In genomic region chr11:120168108-120168959, GRCh38 we compare ENCODE assay signal across 7 cellular contexts. TPM values are rescaled to one million over a fixed set of nuclear protein-coding genes. Genes with fewer than 3 reads are reported as not detected.
DNase-seq lines count a peak whose midpoint lies in the region; ATAC-seq and TF ChIP-seq lines count a peak whose summit lies in the region.

No MANE protein-coding gene starts in this region.

- H3K4me3 ChIP-seq in HUES64 (ENCODE audit: low read length): peak overlapping the region; percentile 56
- peak overlapping the region; percentile 42 for H3K4me3 ChIP-seq in astrocyte of the spinal cord (ENCODE audit: low read depth, low read length)
- peak overlapping the region; percentile 67 to 77 for H3K4me3 ChIP-seq in stomach smooth muscle (ENCODE audit: low read length in 2 of 2)

- H3K36me3 ChIP-seq in HUES64 (ENCODE audit: insufficient read depth, low read length) (no peaks in the 10 kb centered on the region), stomach smooth muscle (ENCODE audit: control insufficient read depth in 2 of 2, insufficient read depth in 2 of 2, low read length in 2 of 2) (no peaks in the 10 kb centered on the region)

- ATAC-seq in HG02885 (IDR thresholded peaks at IDR 0.05; ENCODE audit: poor library complexity, unreplicated experiment): no peak
- no peak for ATAC-seq in HG03135 (IDR thresholded peaks at IDR 0.05; ENCODE audit: unreplicated experiment)

- in situ Hi-C loops in astrocyte of the spinal cord (cut with HindIII; ENCODE audit: low sequenced_read_pairs): no loop called here

- 47% methylated on average over 35 of the region's 35 CpGs for WGBS in HUES64

- peak overlapping the region; percentile 38 for H3K9ac ChIP-seq in HUES64 (ENCODE audit: low read depth, low read length)
- H3K9ac ChIP-seq in stomach smooth muscle (ENCODE audit: low read length in 2 of 2): peak overlapping the region; percentile 47 to 51

- H3K9me3 ChIP-seq in HUES64 (ENCODE audit: insufficient read depth, low read depth, low read length): no peaks in the 10 kb centered on the region
- H3K9me3 ChIP-seq in stomach smooth muscle (ENCODE audit: control insufficient read depth in 2 of 2, low read length in 2 of 2): peaks cover 0 to 2% of the 10 kb centered on the region in 2 donors

- H3K27ac ChIP-seq in HUES64 (ENCODE audit: low read depth, low read length) (no peak overlapping the region), layer of hippocampus (ENCODE audit: low read depth, low read length) (peak overlapping the region; percentile 62), stomach smooth muscle (ENCODE audit: low read length) (no peak overlapping the region)

- H3K4me1 ChIP-seq in HUES64 (ENCODE audit: insufficient read depth, low read length) (no peaks in the 10 kb centered on the region), stomach smooth muscle (ENCODE audit: control insufficient read depth, insufficient read depth, low read length) (peaks cover 19% of the 10 kb centered on the region)

- no peak for TF ChIP-seq CTCF in astrocyte of the spinal cord (IDR thresholded peaks at IDR 0.05; ENCODE audit: low read depth, low read length)

- DNase-seq in astrocyte of the spinal cord (ENCODE audit: low read depth, low spot score): no peak
- no peak for DNase-seq in SK-N-DZ (ENCODE audit: low spot score)

- H3K27me3 ChIP-seq in HUES64 (ENCODE audit: insufficient read depth, low read length) (peaks cover 87% of the 10 kb centered on the region), layer of hippocampus (ENCODE audit: control insufficient read depth, insufficient read depth, low read length) (no peaks in the 10 kb centered on the region), stomach smooth muscle (ENCODE audit: control insufficient read depth in 1 of 2, insufficient read depth in 2 of 2, low read length in 2 of 2) (peaks cover 33 to 39% of the 10 kb centered on the region in 2 donors)

RNA-seq across cellular contexts. Expression of gene TRIM29, which starts 30.4 kb away (rescaled TPM):
- not detected for polyA plus RNA-seq in HUES64 (2013, experiment 1 of 2)
- polyA plus RNA-seq in HUES64 (2013, experiment 2 of 2): not detected
- polyA plus RNA-seq in SK-N-DZ (2014; cell fraction: cytosol; rRNA removed): 0.13 and 0.23 TPM in 2 replicates
- 0.14 and 1.7 TPM in 2 replicates for polyA plus RNA-seq in SK-N-DZ (2014; cell fraction: nucleus; rRNA removed)

RNA-seq across cellular contexts. Expression of gene OAF, which starts 42.5 kb away (rescaled TPM):
- polyA plus RNA-seq in HUES64 (2013, experiment 1 of 2): 2.9 TPM
- 6.2 TPM for polyA plus RNA-seq in HUES64 (2013, experiment 2 of 2)
- polyA plus RNA-seq in SK-N-DZ (2014; cell fraction: cytosol; rRNA removed): 1.6 and 3.1 TPM in 2 replicates
- polyA plus RNA-seq in SK-N-DZ (2014; cell fraction: nucleus; rRNA removed): 0.41 and 2.0 TPM in 2 replicates
